17 cellular contexts compared by ENCODE assay signal in genomic region chr5:62310426-62311105, GRCh38. TPM values are rescaled to one million over a fixed set of nuclear protein-coding genes. Genes with fewer than 3 reads are reported as not detected.
A peak's percentile ranks its signal among the peaks of the same experiment; 100 is the strongest.
DNase-seq lines count a peak whose midpoint lies in the region; ATAC-seq and TF ChIP-seq lines count a peak whose summit lies in the region.
"Had no signal": no experiment of that assay in that cellular context is flagged by ENCODE, and none has a peak within 500 bp of the region (broad histone marks: within the 10 kb centered on the region; RNA-seq: fewer than 3 reads in every experiment).

No MANE protein-coding gene starts in this region.

- CTCF ChIA-PET in WTC11 (lab: Charles Lee), result no interaction called here

- H3K4me1 Mint-ChIP-seq in activated naive CD4-positive, alpha-beta T cell treated with anti-CD3 and anti-CD28 coated beads, Interleukin-2, amount 50 U/mL, for 24 hours, result peaks cover 81% of the 10 kb centered on the region
- peaks cover 61% of the 10 kb centered on the region for H3K4me1 Mint-ChIP-seq in WTC11
- peaks cover 41% of the 10 kb centered on the region for H3K4me1 Mint-ChIP-seq in type B pancreatic cell (ENCODE audit: unreplicated experiment)

- POLR2A ChIA-PET in WTC11 (lab: Charles Lee), result interaction anchor here (0.6 kb wide), 1 partner anchor 32 kb away, joined by 3 read pairs; no protein-coding TSS in a partner anchor

- H4K20me1 ChIP-seq in fibroblast of lung (ENCODE audit: control insufficient read depth, extremely low read depth, insufficient read depth, low read length), result no peaks in the 10 kb centered on the region

- H3K4me3 ChIP-seq in fibroblast of lung (replicated peaks in 1 of 4; ENCODE audit: control extremely low read depth in 1 of 4, insufficient read depth in 1 of 4, low read depth in 3 of 4, low read length in 4 of 4), result no peak overlapping the region
- H3K4me3 ChIP-seq: coronary artery, SJSA1, uterus had no signal

- H3K4me2 ChIP-seq in fibroblast of lung (ENCODE audit: extremely low read depth, insufficient read depth, low read length), result peak overlapping the region; percentile 25
- H3K4me2 ChIP-seq: KMS-11 had no signal

- H3K36me3 ChIP-seq in fibroblast of lung (ENCODE audit: control insufficient read depth, insufficient read depth, low read length), result no peaks in the 10 kb centered on the region
- H3K36me3 ChIP-seq: uterus had no signal

- H3K79me2 ChIP-seq in fibroblast of lung (ENCODE audit: control insufficient read depth, insufficient read depth, low read length), result peaks cover 89% of the 10 kb centered on the region

- H3K4me1 ChIP-seq in fibroblast of lung (ENCODE audit: control insufficient read depth, extremely low read depth, insufficient read depth, low read length), result peaks cover 2% of the 10 kb centered on the region
- H3K4me1 ChIP-seq: parathyroid adenoma, uterus had no signal

- no peaks in the 10 kb centered on the region for H3K27me3 ChIP-seq in fibroblast of lung (ENCODE audit: control insufficient read depth, insufficient read depth, low read length)
- H3K27me3 ChIP-seq: SJSA1, uterus had no signal

- no peaks in the 10 kb centered on the region for H3K9me3 ChIP-seq in fibroblast of lung (ENCODE audit: control insufficient read depth, insufficient read depth, low read depth, low read length)
- H3K9me3 ChIP-seq: SJSA1, uterus had no signal

- no peak for ATAC-seq in WTC11
- ATAC-seq in HG02642 (IDR thresholded peaks at IDR 0.05; ENCODE audit: poor library complexity, unreplicated experiment), result no peak
- ATAC-seq in HG03469 (IDR thresholded peaks at IDR 0.05; ENCODE audit: unreplicated experiment), result no peak
- no peak for ATAC-seq in GM21515 (IDR thresholded peaks at IDR 0.05; ENCODE audit: unreplicated experiment)
- ATAC-seq: activated naive CD4-positive, alpha-beta T cell treated with anti-CD3 and anti-CD28 coated beads, Interleukin-2, amount 50 U/mL, for 72 hours had no signal

- H3K27ac Mint-ChIP-seq in activated naive CD4-positive, alpha-beta T cell treated with anti-CD3 and anti-CD28 coated beads, Interleukin-2, amount 50 U/mL, for 24 hours, result peak overlapping the region; percentile 82
- H3K27ac Mint-ChIP-seq in WTC11 (peak overlapping the region; percentile 36), type B pancreatic cell (peak overlapping the region; percentile 48)

- H3K36me3 Mint-ChIP-seq in activated naive CD4-positive, alpha-beta T cell treated with anti-CD3 and anti-CD28 coated beads, Interleukin-2, amount 50 U/mL, for 24 hours, result peaks cover 12% of the 10 kb centered on the region
- H3K36me3 Mint-ChIP-seq in WTC11 (peaks cover 12% of the 10 kb centered on the region), type B pancreatic cell (peaks cover 17% of the 10 kb centered on the region)

- no peak overlapping the region for H3K9ac ChIP-seq in fibroblast of lung (ENCODE audit: insufficient read depth, low read length)
- H3K9ac ChIP-seq: KMS-11, parathyroid adenoma had no signal

- no peak for TF ChIP-seq CTCF in WTC11 (IDR thresholded peaks at IDR 0.05)
- TF ChIP-seq CTCF in fibroblast of lung (conservative IDR thresholded peaks at IDR 0.05 in 1 of 2, IDR thresholded peaks at IDR 0.05 in 1 of 2; ENCODE audit: low read depth in 1 of 2, low read length in 2 of 2), result no peak
- no peak for TF ChIP-seq CTCF in type B pancreatic cell (conservative IDR thresholded peaks at IDR 0.05)

- peak overlapping the region; percentile 63 for H3K4me3 Mint-ChIP-seq in activated naive CD4-positive, alpha-beta T cell treated with anti-CD3 and anti-CD28 coated beads, Interleukin-2, amount 50 U/mL, for 24 hours
- H3K4me3 Mint-ChIP-seq in WTC11 (no peak overlapping the region), type B pancreatic cell (peak overlapping the region; percentile 23)

- no peaks in the 10 kb centered on the region for H3K27me3 Mint-ChIP-seq in activated naive CD4-positive, alpha-beta T cell treated with anti-CD3 and anti-CD28 coated beads, Interleukin-2, amount 50 U/mL, for 24 hours
- H3K27me3 Mint-ChIP-seq in WTC11 (ENCODE audit: low read depth) (no peaks in the 10 kb centered on the region), type B pancreatic cell (no peaks in the 10 kb centered on the region)

- H3K27ac ChIP-seq in fibroblast of lung (ENCODE audit: insufficient read depth, low read length), result no peak overlapping the region
- H3K27ac ChIP-seq: coronary artery, KMS-11, parathyroid adenoma, SJSA1, uterus had no signal

- DNase-seq in activated naive CD4-positive, alpha-beta T cell treated with Interleukin-2 at 50 U/mL for 16 hours, result no peak
- DNase-seq in WTC11 (ENCODE audit: low spot score) (no peak), fibroblast of lung (ENCODE audit: low read depth in 2 of 2) (no peak), type B pancreatic cell (ENCODE audit: extremely low spot score, unreplicated experiment) (no peak)
- DNase-seq: activated CD4-positive, alpha-beta T cell treated with anti-CD3 and anti-CD28 coated beads for 1 hour; NCI-H187 treated with DMSO at 0.1 percent for 48 hours; NK-92 treated with Interleukin-12 subunit alpha and Interleukin-12 subunit beta, amount 100 ng/mL, for 24 hours; uterus had no signal

- no peaks in the 10 kb centered on the region for H3K9me3 Mint-ChIP-seq in activated naive CD4-positive, alpha-beta T cell treated with anti-CD3 and anti-CD28 coated beads, Interleukin-2, amount 50 U/mL, for 24 hours
- no peaks in the 10 kb centered on the region for H3K9me3 Mint-ChIP-seq in WTC11
- H3K9me3 Mint-ChIP-seq in type B pancreatic cell, result no peaks in the 10 kb centered on the region
- H3K9me3 Mint-ChIP-seq: activated naive CD4-positive, alpha-beta T cell treated with anti-CD3 and anti-CD28 coated beads, Interleukin-2, amount 50 U/mL, for 72 hours had no signal

- H2AFZ ChIP-seq in fibroblast of lung (ENCODE audit: low read length), result no peak overlapping the region
- H2AFZ ChIP-seq: parathyroid adenoma had no signal

TF ChIP-seq in WTC11, 78 proteins besides CTCF, POLR2A, EP300 and RAD21 (continues in another document):
- TF ChIP-seq HMGA2 (CRISPR knock-in tag; IDR thresholded peaks at IDR 0.05) (no peak), ZNF416 (CRISPR knock-in tag; IDR thresholded peaks at IDR 0.05) (no peak), ZNF512 (CRISPR knock-in tag; IDR thresholded peaks at IDR 0.05; ENCODE audit: borderline replicate concordance) (no peak), NFYB (CRISPR knock-in tag; conservative IDR thresholded peaks at IDR 0.05; ENCODE audit: low read depth) (no peak), CBFB (CRISPR knock-in tag; IDR thresholded peaks at IDR 0.05; ENCODE audit: low read depth) (no peak), USF1 (CRISPR knock-in tag; IDR thresholded peaks at IDR 0.05) (no peak), TCF7 (CRISPR knock-in tag; IDR thresholded peaks at IDR 0.05; ENCODE audit: low read depth) (no peak), ZNF532 (CRISPR knock-in tag; IDR thresholded peaks at IDR 0.05; ENCODE audit: borderline replicate concordance) (no peak), FOXK1 (CRISPR knock-in tag; IDR thresholded peaks at IDR 0.05) (no peak)

RNA-seq across cellular contexts. Expression of gene KIF2A, which starts 4.6 kb away (rescaled TPM):
- total RNA-seq in WTC11 (2021), result 68.0 to 77.8 TPM (median 72.6 TPM) in 3 replicates
- 50.1 and 59.3 TPM in 2 replicates for total RNA-seq in fibroblast of lung
- polyA plus RNA-seq in fibroblast of lung, result 43.7 and 53.7 TPM in 2 replicates
- polyA plus RNA-seq in fibroblast of lung (2012), result 29.9 and 31.4 TPM in 2 replicates
- polyA minus RNA-seq in fibroblast of lung (ENCODE audit: low replicate concordance), result 4.0 and 10.1 TPM in 2 replicates
- 45.4 and 58.5 TPM in 2 replicates for total RNA-seq in type B pancreatic cell (ENCODE audit: low replicate concordance)
